12 cellular contexts compared by ENCODE assay signal in genomic region chr12:132172619-132173018, GRCh38. TPM values are rescaled to one million over a fixed set of nuclear protein-coding genes. Genes with fewer than 3 reads are reported as not detected.
A peak's percentile ranks its signal among the peaks of the same experiment; 100 is the strongest.
DNase-seq lines count a peak whose midpoint lies in the region; ATAC-seq, FAIRE-seq and TF ChIP-seq lines count a peak whose summit lies in the region.
"Had no signal": no experiment of that assay in that cellular context is flagged by ENCODE, and none has a peak within 500 bp of the region (broad histone marks: within the 10 kb centered on the region; RNA-seq: fewer than 3 reads in every experiment).

No MANE protein-coding gene starts in this region.

- H3K9ac ChIP-seq in Karpas-422 (ENCODE audit: low read length): peak overlapping the region; percentile 33; the same call in 1 of the 2 replicates
- no peak overlapping the region for H3K9ac ChIP-seq in H1 (replicated peaks in 1 of 4; ENCODE audit: extremely low read depth in 1 of 4, low read depth in 3 of 4, low read length in 3 of 4)
- H3K9ac ChIP-seq in endodermal cell (ENCODE audit: extremely low read depth, low read length, poor library complexity, severe bottlenecking): no peak overlapping the region

- H3K4me3 ChIP-seq in Karpas-422 (ENCODE audit: low read length): peak overlapping the region; percentile 22; the same call in 1 of the 2 replicates
- H3K4me3 ChIP-seq in H1 (ENCODE audit: extremely low read depth in 1 of 4, insufficient read depth in 2 of 4, low read depth in 3 of 4, low read length in 4 of 4): no peak overlapping the region
- no peak overlapping the region for H3K4me3 ChIP-seq in endodermal cell (ENCODE audit: low read length)
- H3K4me3 ChIP-seq: HAP-1 had no signal

- H3K79me1 ChIP-seq in H1 (ENCODE audit: low read depth, low read length): no peaks in the 10 kb centered on the region

- H3K9me3 Mint-ChIP-seq in stimulated activated effector memory CD8-positive, alpha-beta T cell treated with anti-CD3 and anti-CD28 coated beads, Interleukin-12 subunit alpha, Interleukin-12 subunit beta, amount 100 ng/mL, for 72 hours: no peaks in the 10 kb centered on the region
- no peaks in the 10 kb centered on the region for H3K9me3 Mint-ChIP-seq in endodermal cell

- H3K18ac ChIP-seq in H1 (ENCODE audit: extremely low read depth, low read length): no peak overlapping the region

- no peak overlapping the region for H2BK5ac ChIP-seq in H1 (ENCODE audit: low read depth, low read length)

- no peak overlapping the region for H2BK12ac ChIP-seq in H1 (ENCODE audit: low read depth, low read length)

- CTCF ChIA-PET in H1 (lab: Charles Lee; ENCODE audit: partially characterized antibody): no interaction called here

- TF ChIP-seq EP300 in H1 (IDR thresholded peaks at IDR 0.05; ENCODE audit: borderline replicate concordance in 1 of 2, low read depth in 2 of 2, low read length in 2 of 2): no peak

- H3K23me2 ChIP-seq in H1 (ENCODE audit: low read depth, low read length): no peaks in the 10 kb centered on the region

- WGBS in H1 (ENCODE audit: extremely low coverage in 1 of 2, insufficient coverage in 1 of 2, insufficient read length in 1 of 2, insufficient replicate concordance in 2 of 2, low coverage in 1 of 2, low lambda C conversion rate in 2 of 2, missing lambda C conversion rate in 1 of 2), 2 experiments: 90% methylated on average over 15 of the region's 15 CpGs; no CpG with 5 or more reads in 1 of the 2 experiments
- 86 to 92% methylated on average over 8 to 15 of the region's 15 CpGs for WGBS in endodermal cell (ENCODE audit: insufficient coverage in 1 of 2, insufficient read length in 1 of 2), 2 experiments

- H3K27ac ChIP-seq in Karpas-422 (ENCODE audit: low read length) (no peak overlapping the region), H1 (ENCODE audit: low read depth, low read length) (no peak overlapping the region), endodermal cell (ENCODE audit: low read depth, low read length) (no peak overlapping the region)

- H2BK120ac ChIP-seq in H1 (replicated peaks; ENCODE audit: low read depth, low read length): no peak overlapping the region

- no peak overlapping the region for H3K4ac ChIP-seq in H1 (replicated peaks; ENCODE audit: insufficient read length, low read depth, low read length)

- TF ChIP-seq CTCF in H1 (IDR thresholded peaks at IDR 0.05; ENCODE audit: control extremely low read depth in 1 of 3, insufficient read depth in 1 of 3, low read depth in 1 of 3, low read length in 3 of 3): no peak
- no peak for TF ChIP-seq CTCF in endodermal cell (conservative IDR thresholded peaks at IDR 0.05)

- H2AFZ ChIP-seq in Karpas-422 (ENCODE audit: low read length) (no peak overlapping the region), H1 (ENCODE audit: low read length) (no peak overlapping the region)

- no peak for TF ChIP-seq POLR2A in H1 (IDR thresholded peaks at IDR 0.05; ENCODE audit: control extremely low read depth in 1 of 2, low read depth in 2 of 2, low read length in 2 of 2)

- H4K91ac ChIP-seq in H1 (replicated peaks; ENCODE audit: insufficient read length, low read length): no peak overlapping the region

- ATAC-seq in left cardiac atrium: no peak
- no peak for ATAC-seq in stimulated activated effector memory CD8-positive, alpha-beta T cell treated with anti-CD3 and anti-CD28 coated beads, Interleukin-12 subunit alpha, Interleukin-12 subunit beta, amount 100 ng/mL, for 72 hours
- ATAC-seq: Panc1 had no signal

- no peak overlapping the region for H3K56ac ChIP-seq in H1 (replicated peaks; ENCODE audit: insufficient read length, low read depth, low read length)

- FAIRE-seq in H1 (lab: Jason Lieb, UNC): no peak

- no peak overlapping the region for H2BK20ac ChIP-seq in H1 (ENCODE audit: low read length)

- H4K8ac ChIP-seq in H1 (ENCODE audit: extremely low read depth, insufficient read depth, low read length): peak overlapping the region; percentile 5; the same call in 1 of the 2 replicates

- no peak overlapping the region for H3K4me3 Mint-ChIP-seq in stimulated activated effector memory CD8-positive, alpha-beta T cell treated with anti-CD3 and anti-CD28 coated beads, Interleukin-12 subunit alpha, Interleukin-12 subunit beta, amount 100 ng/mL, for 72 hours
- H3K4me3 Mint-ChIP-seq in endodermal cell: no peak overlapping the region

- no peaks in the 10 kb centered on the region for H3K36me3 Mint-ChIP-seq in stimulated activated effector memory CD8-positive, alpha-beta T cell treated with anti-CD3 and anti-CD28 coated beads, Interleukin-12 subunit alpha, Interleukin-12 subunit beta, amount 100 ng/mL, for 72 hours
- no peaks in the 10 kb centered on the region for H3K36me3 Mint-ChIP-seq in endodermal cell (ENCODE audit: low read depth)

- POLR2A ChIA-PET in H1 (lab: Charles Lee; ENCODE audit: partially characterized antibody): no interaction called here

- intact Hi-C loops in left cardiac atrium (cut with DNase I): no loop called here
- intact Hi-C loops in cardiac septum (cut with DNase I): no loop called here

- H4K5ac ChIP-seq in H1 (ENCODE audit: insufficient read length, low read depth, low read length): no peak overlapping the region

- H3K27me3 ChIP-seq in Karpas-422 (ENCODE audit: low read length) (no peaks in the 10 kb centered on the region), H1 (replicated peaks in 1 of 4; ENCODE audit: control insufficient read depth in 3 of 4, extremely low read depth in 1 of 4, insufficient read depth in 3 of 4, low read length in 3 of 4) (peaks cover 0 to 18% (median 12%) of the 10 kb centered on the region in 4 experiments; a peak in 5 of 7 replicates), endodermal cell (ENCODE audit: control insufficient read depth, insufficient read depth, low read length, poor library complexity, severe bottlenecking) (no peaks in the 10 kb centered on the region)

- H3K9me2 ChIP-seq in Karpas-422 (replicated peaks; ENCODE audit: insufficient read depth, low read length): no peaks in the 10 kb centered on the region

- peak overlapping the region; percentile 29 for H3K27ac Mint-ChIP-seq in stimulated activated effector memory CD8-positive, alpha-beta T cell treated with anti-CD3 and anti-CD28 coated beads, Interleukin-12 subunit alpha, Interleukin-12 subunit beta, amount 100 ng/mL, for 72 hours
- H3K27ac Mint-ChIP-seq in endodermal cell: no peak overlapping the region

- DNase-seq in left cardiac atrium: peak; percentile 17
- no peak for DNase-seq in cardiac septum (ENCODE audit: low spot score)
- DNase-seq in Karpas-422: no peak
- DNase-seq in H1 (ENCODE audit: low read depth in 1 of 2, low spot score in 2 of 2): no peak
- no peak for DNase-seq in stimulated activated effector memory CD8-positive, alpha-beta T cell treated with anti-CD3 and anti-CD28 coated beads, Interleukin-12 subunit alpha, Interleukin-12 subunit beta, amount 100 ng/mL, for 72 hours (ENCODE audit: low spot score in 2 of 2)
- DNase-seq in NCI-H82 (lab: John Stamatoyannopoulos, UW): no peak
- no peak for DNase-seq in endodermal cell
- DNase-seq in DMS79 (lab: John Stamatoyannopoulos, UW): no peak
- DNase-seq: Kasumi-1, SHP77 treated with DMSO at 0.1 percent for 48 hours had no signal

- no peak for TF ChIP-seq RAD21 in H1 (IDR thresholded peaks at IDR 0.05 in 1 of 2, conservative IDR thresholded peaks at IDR 0.05 in 1 of 2; ENCODE audit: low read depth in 2 of 2, low read length in 2 of 2)

- H3K27me3 Mint-ChIP-seq in endodermal cell (ENCODE audit: insufficient read depth): peaks cover 29% of the 10 kb centered on the region

- no peak overlapping the region for H2BK15ac ChIP-seq in H1 (ENCODE audit: low read length)

- H2AK5ac ChIP-seq in H1 (ENCODE audit: low read depth, low read length): no peak overlapping the region

- H3K4me1 ChIP-seq in Karpas-422 (ENCODE audit: low read length) (peaks cover 40% of the 10 kb centered on the region), H1 (replicated peaks in 1 of 4; ENCODE audit: control insufficient read depth in 3 of 4, insufficient read depth in 4 of 4, low read length in 3 of 4) (no peaks in the 10 kb centered on the region), endodermal cell (ENCODE audit: control insufficient read depth, insufficient read depth, low read length) (no peaks in the 10 kb centered on the region)
- H3K4me1 ChIP-seq: HAP-1 had no signal

- no peak overlapping the region for H3K14ac ChIP-seq in H1 (ENCODE audit: insufficient read length)

- H4K20me1 ChIP-seq in Karpas-422 (ENCODE audit: insufficient read depth, low read depth, low read length) (no peaks in the 10 kb centered on the region), H1 (replicated peaks in 1 of 2; ENCODE audit: control insufficient read depth in 1 of 2, insufficient read depth in 2 of 2, low read length in 2 of 2) (peaks cover 0 to 1% of the 10 kb centered on the region in 2 experiments)

- H3K79me2 ChIP-seq in Karpas-422 (ENCODE audit: low read length): no peaks in the 10 kb centered on the region
- H3K79me2 ChIP-seq in H1 (ENCODE audit: control insufficient read depth in 1 of 2, insufficient read depth in 2 of 2, low read length in 2 of 2): no peaks in the 10 kb centered on the region

- H3K23ac ChIP-seq in H1 (ENCODE audit: insufficient read length): no peak overlapping the region

- no peaks in the 10 kb centered on the region for H3K36me3 ChIP-seq in Karpas-422 (ENCODE audit: insufficient read depth, low read length)
- no peaks in the 10 kb centered on the region for H3K36me3 ChIP-seq in H1 (ENCODE audit: control insufficient read depth in 2 of 4, insufficient read depth in 4 of 4, low read length in 3 of 4)
- H3K36me3 ChIP-seq in endodermal cell (ENCODE audit: control insufficient read depth, insufficient read depth, low read length): no peaks in the 10 kb centered on the region
- H3K36me3 ChIP-seq: HAP-1 had no signal

- H3K4me1 Mint-ChIP-seq in stimulated activated effector memory CD8-positive, alpha-beta T cell treated with anti-CD3 and anti-CD28 coated beads, Interleukin-12 subunit alpha, Interleukin-12 subunit beta, amount 100 ng/mL, for 72 hours: peaks cover 12% of the 10 kb centered on the region
- peaks cover 5% of the 10 kb centered on the region for H3K4me1 Mint-ChIP-seq in endodermal cell

- H3K4me2 ChIP-seq in Karpas-422 (ENCODE audit: low read depth, low read length, poor library complexity, severe bottlenecking): peak overlapping the region; percentile 60
- no peak overlapping the region for H3K4me2 ChIP-seq in H1 (ENCODE audit: insufficient read depth in 1 of 2, low read depth in 2 of 2, low read length in 2 of 2)

- H3K9me3 ChIP-seq in Karpas-422 (ENCODE audit: low read length) (no peaks in the 10 kb centered on the region), H1 (ENCODE audit: insufficient read depth in 2 of 2, low read depth in 1 of 2, low read length in 1 of 2) (no peaks in the 10 kb centered on the region), endodermal cell (ENCODE audit: control insufficient read depth, low read length) (no peaks in the 10 kb centered on the region)
- H3K9me3 ChIP-seq: HAP-1 had no signal

RNA-seq across cellular contexts. Expression of gene NOC4L, which starts 28.4 kb away (rescaled TPM):
- 10 to 100 TPM in 1 of 2 donors, 1 to 10 TPM in 1; 8.4 to 10.9 TPM for total RNA-seq in left cardiac atrium
- 8.6 TPM for total RNA-seq in cardiac septum
- 10.4 and 20.5 TPM in 2 replicates for total RNA-seq in Karpas-422 (2014; rRNA removed; shearing (Covaris generic); ENCODE audit: low replicate concordance)
- total RNA-seq in H1 (2021; fragmentation: NEBNext Ultra II Directional; extraction: Animal tissue kit (Norgen Biotek cat#: 25700)): 38.5 and 40.3 TPM in 2 replicates
- 26.8 and 40.3 TPM in 2 replicates for polyA plus RNA-seq in H1 (2011; rRNA removed)
- polyA plus RNA-seq in H1 (2011; cell fraction: cytosol; rRNA removed): 15.4 TPM
- polyA plus RNA-seq in H1 (2011; cell fraction: nucleus; rRNA removed): 33.2 TPM
- 20.7 to 40.0 TPM (median 39.8 TPM) in 4 replicates for polyA plus RNA-seq in H1 (2012, experiment 1 of 2)
- 47.9 TPM for polyA plus RNA-seq in H1 (2012, experiment 2 of 2)
- 41.4 TPM for polyA plus RNA-seq in H1 (2013, experiment 1 of 2)
- polyA plus RNA-seq in H1 (2013, experiment 2 of 2): 37.7 TPM
- 6.1 and 7.4 TPM in 2 replicates for polyA minus RNA-seq in H1 (2011; rRNA and poly(A)+ RNA removed)
- 14.4 TPM for polyA minus RNA-seq in H1 (2011; cell fraction: cytosol; rRNA and poly(A)+ RNA removed)
- polyA minus RNA-seq in H1 (2011; cell fraction: nucleus; rRNA and poly(A)+ RNA removed): 11.9 TPM
- total RNA-seq in endodermal cell: 10 to 100 TPM; 22.7 to 32.7 TPM
- 25.4 TPM for polyA plus RNA-seq in endodermal cell (2013, experiment 1 of 2)
- 23.8 TPM for polyA plus RNA-seq in endodermal cell (2013, experiment 2 of 2)

RNA-seq across cellular contexts. Expression of gene DDX51, which starts 28.5 kb away (rescaled TPM):
- 10 to 100 TPM in 1 of 2 donors, 1 to 10 TPM in 1; 8.7 to 11.3 TPM for total RNA-seq in left cardiac atrium
- 9.6 TPM for total RNA-seq in cardiac septum
- total RNA-seq in Karpas-422 (2014; rRNA removed; shearing (Covaris generic); ENCODE audit: low replicate concordance): 6.4 and 14.9 TPM in 2 replicates
- total RNA-seq in H1 (2021; fragmentation: NEBNext Ultra II Directional; extraction: Animal tissue kit (Norgen Biotek cat#: 25700)): 24.4 and 25.3 TPM in 2 replicates
- 11.2 and 19.5 TPM in 2 replicates for polyA plus RNA-seq in H1 (2011; rRNA removed)
- 23.8 TPM for polyA plus RNA-seq in H1 (2011; cell fraction: cytosol; rRNA removed)
- 65.2 TPM for polyA plus RNA-seq in H1 (2011; cell fraction: nucleus; rRNA removed)
- 25.8 to 31.0 TPM (median 27.9 TPM) in 4 replicates for polyA plus RNA-seq in H1 (2012, experiment 1 of 2)
- polyA plus RNA-seq in H1 (2012, experiment 2 of 2): 11.4 TPM
- polyA plus RNA-seq in H1 (2013, experiment 1 of 2): 11.4 TPM
- 9.4 TPM for polyA plus RNA-seq in H1 (2013, experiment 2 of 2)
- polyA minus RNA-seq in H1 (2011; rRNA and poly(A)+ RNA removed): 8.7 and 14.0 TPM in 2 replicates
- 12.7 TPM for polyA minus RNA-seq in H1 (2011; cell fraction: cytosol; rRNA and poly(A)+ RNA removed)
- 28.4 TPM for polyA minus RNA-seq in H1 (2011; cell fraction: nucleus; rRNA and poly(A)+ RNA removed)
- 10 to 100 TPM; 31.5 to 33.8 TPM for total RNA-seq in endodermal cell
- polyA plus RNA-seq in endodermal cell (2013, experiment 1 of 2): 16.9 TPM
- 13.9 TPM for polyA plus RNA-seq in endodermal cell (2013, experiment 2 of 2)
